In the genomic region with DNA sequence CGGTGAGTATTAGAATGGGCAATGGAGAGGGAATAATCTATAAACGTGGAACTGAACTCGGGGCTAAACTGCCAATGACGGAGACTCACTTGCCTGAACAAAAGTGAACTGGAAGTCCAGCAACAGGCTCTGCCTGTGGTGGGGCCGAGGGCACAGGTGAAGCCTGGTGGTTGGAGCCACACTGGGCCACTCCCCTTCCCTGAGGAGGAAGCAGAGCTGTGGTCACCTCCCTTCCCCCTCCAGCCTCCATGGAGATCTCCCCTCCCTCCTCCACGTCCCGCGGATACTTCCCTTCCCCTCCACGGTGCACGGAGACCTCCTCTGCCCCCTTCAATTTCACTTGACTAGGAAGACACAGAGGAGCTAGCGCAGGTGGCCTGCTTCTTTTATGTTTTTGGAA, we compare ENCODE assay signal across 22 cellular contexts. TPM values are rescaled to one million over a fixed set of nuclear protein-coding genes. Genes with fewer than 3 reads are reported as not detected.
DNase-seq lines count a peak whose midpoint lies in the region; ATAC-seq, FAIRE-seq and TF ChIP-seq lines count a peak whose summit lies in the region.
"Had no signal": no experiment of that assay in that cellular context is flagged by ENCODE, and none has a peak within 500 bp of the region (broad histone marks: within the 10 kb centered on the region; RNA-seq: fewer than 3 reads in every experiment).

No MANE protein-coding gene starts in this region.

- no peak overlapping the region for H2AK5ac ChIP-seq in mesendoderm (ENCODE audit: low read length)

- H3K36me3 ChIP-seq in K562 (ENCODE audit: control insufficient read depth, insufficient read depth, low read length) = no peaks in the 10 kb centered on the region
- no peaks in the 10 kb centered on the region for H3K36me3 ChIP-seq in mesendoderm (ENCODE audit: control insufficient read depth, insufficient read depth, low read length)

- H3K4me3 ChIP-seq in NB4 (ENCODE audit: low read depth, low read length) = no peak overlapping the region
- H3K4me3 ChIP-seq in K562 = no peak overlapping the region
- no peak overlapping the region for H3K4me3 ChIP-seq in mesendoderm (ENCODE audit: low read length)

- no peaks in the 10 kb centered on the region for H3K79me2 ChIP-seq in K562 (ENCODE audit: control insufficient read depth, insufficient read depth, low read length)
- H3K79me2 ChIP-seq in mesendoderm (ENCODE audit: control insufficient read depth, insufficient read depth, low read length) = no peaks in the 10 kb centered on the region

- H3K4me2 ChIP-seq in K562 (ENCODE audit: insufficient read depth, low read length) (no peak overlapping the region), mesendoderm (ENCODE audit: low read length) (no peak overlapping the region)
- H3K4me2 ChIP-seq: SK-N-SH had no signal

- TF ChIP-seq RAD21 in K562 (CRISPR knock-in tag; conservative IDR thresholded peaks at IDR 0.05 in 1 of 2, IDR thresholded peaks at IDR 0.05 in 1 of 2) = no peak

- H3K9me3 Mint-ChIP-seq in activated CD8-positive, alpha-beta T cell treated with anti-CD3 and anti-CD28 coated beads, Interleukin-2, amount 10 ng/mL, durations not matched to agents 7 days and 5 days (ENCODE audit: insufficient read depth) = no peaks in the 10 kb centered on the region
- H3K9me3 Mint-ChIP-seq: CD14-positive monocyte had no signal

- H3K4me1 ChIP-seq in K562 (replicated peaks in 1 of 2; ENCODE audit: control insufficient read depth in 2 of 2, insufficient read depth in 2 of 2, low read length in 2 of 2) (no peaks in the 10 kb centered on the region), mesendoderm (ENCODE audit: control insufficient read depth, low read depth, low read length) (peaks cover 2% of the 10 kb centered on the region)

- H2BK5ac ChIP-seq in mesendoderm (ENCODE audit: low read length) = no peak overlapping the region

- no peak overlapping the region for H3K27ac ChIP-seq in K562 (ENCODE audit: extremely low read depth, low read depth, low read length)
- no peak overlapping the region for H3K27ac ChIP-seq in mesendoderm (ENCODE audit: low read depth, low read length)

- no peak overlapping the region for H4K8ac ChIP-seq in mesendoderm (ENCODE audit: low read depth, low read length)

- no peaks in the 10 kb centered on the region for H3K36me3 Mint-ChIP-seq in activated CD8-positive, alpha-beta T cell treated with anti-CD3 and anti-CD28 coated beads, Interleukin-2, amount 10 ng/mL, durations not matched to agents 7 days and 5 days (ENCODE audit: low read depth)
- H3K36me3 Mint-ChIP-seq: CD14-positive monocyte had no signal

- H2BK120ac ChIP-seq in mesendoderm (ENCODE audit: low read depth, low read length) = no peak overlapping the region

- no peak overlapping the region for H3K4ac ChIP-seq in mesendoderm (ENCODE audit: low read depth, low read length)

- H3K18ac ChIP-seq in mesendoderm (ENCODE audit: low read length) = no peak overlapping the region

- no peaks in the 10 kb centered on the region for H3K4me1 Mint-ChIP-seq in activated CD8-positive, alpha-beta T cell treated with anti-CD3 and anti-CD28 coated beads, Interleukin-2, amount 10 ng/mL, durations not matched to agents 7 days and 5 days (ENCODE audit: low read depth)

- no peak overlapping the region for H2AFZ ChIP-seq in K562 (ENCODE audit: low read depth, low read length)

- peaks cover 44% of the 10 kb centered on the region for H3K27me3 Mint-ChIP-seq in activated CD8-positive, alpha-beta T cell treated with anti-CD3 and anti-CD28 coated beads, Interleukin-2, amount 10 ng/mL, durations not matched to agents 7 days and 5 days (ENCODE audit: low read depth)

- H3K9ac ChIP-seq in K562 (ENCODE audit: insufficient read depth in 1 of 2, low read depth in 2 of 2, low read length in 2 of 2) (no peak overlapping the region), mesendoderm (ENCODE audit: low read length) (no peak overlapping the region)
- H3K9ac ChIP-seq: SK-N-SH had no signal

- no peak overlapping the region for H3K23ac ChIP-seq in mesendoderm (ENCODE audit: low read length)

- ATAC-seq in K562 = peak; percentile 64
- no peak for ATAC-seq in activated CD8-positive, alpha-beta T cell treated with anti-CD3 and anti-CD28 coated beads, Interleukin-2, amount 10 ng/mL, durations not matched to agents 7 days and 5 days

- CTCF ChIA-PET in K562 (lab: Yijun Ruan, JAX; ENCODE audit: low intra/inter-chr PET ratio) = no interaction called here
- CTCF ChIA-PET in activated CD8-positive, alpha-beta T cell treated with anti-CD3 and anti-CD28 coated beads, Interleukin-2, amount 10 ng/mL, durations not matched to agents 7 days and 5 days (lab: Charles Lee) = no interaction called here

- POLR2A ChIA-PET in K562 (lab: Yijun Ruan, JAX) = no interaction called here
- POLR2A ChIA-PET in activated CD8-positive, alpha-beta T cell treated with anti-CD3 and anti-CD28 coated beads, Interleukin-2, amount 10 ng/mL, durations not matched to agents 7 days and 5 days (lab: Charles Lee) = no interaction called here

- H3K9me1 ChIP-seq in K562 (ENCODE audit: control insufficient read depth, insufficient read depth, low read length) = no peaks in the 10 kb centered on the region

- H3K79me1 ChIP-seq in mesendoderm (ENCODE audit: low read length) = no peaks in the 10 kb centered on the region

- H2BK15ac ChIP-seq in mesendoderm (replicated peaks; ENCODE audit: low read depth) = no peak overlapping the region

- no peaks in the 10 kb centered on the region for H3K9me3 ChIP-seq in K562 (replicated peaks; ENCODE audit: control insufficient read depth, insufficient read depth, low read depth, low read length)
- H3K9me3 ChIP-seq: SK-N-SH had no signal

- FAIRE-seq in K562 (lab: Jason Lieb, UNC) = no peak
- FAIRE-seq: H54, HTR-8/SVneo, RCC 7860 had no signal

- 4% methylated on average over 11 of the region's 11 CpGs for WGBS in K562 (ENCODE audit: insufficient coverage, low coverage, missing lambda C conversion rate)
- no CpG with 5 or more reads among the region's 11 CpGs for WGBS in mesendoderm (ENCODE audit: extremely low coverage, insufficient coverage, low lambda C conversion rate)

- TF ChIP-seq POLR2A in NB4 (IDR thresholded peaks at IDR 0.05; ENCODE audit: extremely low read depth, insufficient read length) = no peak
- no peak for TF ChIP-seq POLR2A in K562 (conservative IDR thresholded peaks at IDR 0.05)

- in situ Hi-C loops in K562 (cut with MboI) = no loop called here

- intact Hi-C loops in K562 (cut with micrococcal nuclease) = no loop called here

- peak overlapping the region; percentile 71 for H3K56ac ChIP-seq in mesendoderm (ENCODE audit: low read length)

- H3K27ac Mint-ChIP-seq in activated CD8-positive, alpha-beta T cell treated with anti-CD3 and anti-CD28 coated beads, Interleukin-2, amount 10 ng/mL, durations not matched to agents 7 days and 5 days = no peak overlapping the region

- TF ChIP-seq CTCF in NB4 (IDR thresholded peaks at IDR 0.05; ENCODE audit: low read depth, low read length) = no peak
- TF ChIP-seq CTCF in K562 (IDR thresholded peaks at IDR 0.05 in 2 of 3, conservative IDR thresholded peaks at IDR 0.05 in 1 of 3; ENCODE audit: insufficient read depth in 2 of 3, low read depth in 1 of 3, low read length in 3 of 3) = no peak

- 0 out of 2 replicates have a peak, but pooled peaks cover 3% of the 10 kb centered on the region for H4K20me1 ChIP-seq in K562 (replicated peaks; ENCODE audit: control insufficient read depth, insufficient read depth, low read length)

- peaks cover 40 to 45% of the 10 kb centered on the region in 2 experiments for H3K27me3 ChIP-seq in K562 (ENCODE audit: control insufficient read depth in 2 of 2, insufficient read depth in 2 of 2, low read length in 2 of 2)
- H3K27me3 ChIP-seq in mesendoderm (ENCODE audit: insufficient read depth, low read length, poor library complexity) = no peaks in the 10 kb centered on the region

- no TSS peak for BruUV-seq in K562 (replicated peaks; lab: Mats Ljungman, UMichigan)

- DNase-seq in ELF-1 (ENCODE audit: low read depth, low spot score) = peak; percentile 8
- peak; percentile 60 for DNase-seq in NB4 (ENCODE audit: low read depth)
- DNase-seq in K562 (ENCODE audit: extremely low read depth in 1 of 4, low spot score in 3 of 4) = peak in 1 of 4 experiments; percentile 28
- DNase-seq in mesendoderm = no peak
- no peak for DNase-seq in HT-29 (ENCODE audit: low spot score)
- no peak for DNase-seq in activated CD8-positive, alpha-beta T cell treated with anti-CD3 and anti-CD28 coated beads, Interleukin-2, amount 10 ng/mL, durations not matched to agents 7 days and 5 days
- DNase-seq in SW 1271 (lab: John Stamatoyannopoulos, UW) = no peak
- no peak for DNase-seq in NCI-H1092 treated with DMSO at 0.1 percent for 48 hours (lab: John Stamatoyannopoulos, UW)
- DNase-seq: 8988T; DMS 273 treated with DMSO at 0.1 percent for 48 hours; MM.1S; NCI-H1105 treated with DMSO at 0.1 percent for 48 hours; NCI-H1694 treated with DMSO at 0.1 percent for 48 hours; NCI-H510A; NCI-H748 treated with DMSO at 0.1 percent for 48 hours; NK-92 treated with Interleukin-12 subunit alpha and Interleukin-12 subunit beta, amount 100 ng/mL, for 24 hours; SHP77; SK-N-SH had no signal

- TF ChIP-seq EP300 in K562 (IDR thresholded peaks at IDR 0.05; ENCODE audit: low read length) = no peak

- H4K5ac ChIP-seq in mesendoderm (ENCODE audit: low read length) = no peak overlapping the region

- H3K4me3 Mint-ChIP-seq in activated CD8-positive, alpha-beta T cell treated with anti-CD3 and anti-CD28 coated beads, Interleukin-2, amount 10 ng/mL, durations not matched to agents 7 days and 5 days = no peak overlapping the region

RNA-seq across cellular contexts. Expression of a gene that starts 14.7 kb away (rescaled TPM):
- 0.07 and 0.09 TPM in 2 replicates for total RNA-seq in K562 (2011; cell fraction: chromatin; rRNA removed; ENCODE audit: low replicate concordance)
- total RNA-seq in K562 (2011; cell fraction: nucleolus; rRNA removed) = under 0.01 and 0.13 TPM in 2 replicates
- total RNA-seq in K562 (2011; cell fraction: nucleoplasm; rRNA removed) = not detected in 2 replicates
- total RNA-seq in K562 (2014; rRNA removed) = under 0.01 and 0.04 TPM in 2 replicates
- total RNA-seq in K562 (2014; rRNA removed; fragmentation: Illumina TruSeq; extraction: Trizol) = 0.04 and 0.06 TPM in 2 replicates
- total RNA-seq in K562 (2015; rRNA removed; fragmentation: Illumina TruSeq; extraction: Trizol) = under 0.01 TPM in 1 of 2 replicates, not detected in the other
- total RNA-seq in K562 (2021) = 0.24 and 0.27 TPM in 2 replicates
- polyA plus RNA-seq in K562 (2011; rRNA removed) = 0.03 TPM in 1 of 2 replicates, not detected in the other
- 0.01 TPM in 1 of 2 replicates, not detected in the other for polyA plus RNA-seq in K562 (2011; cell fraction: cytosol; rRNA removed)
- polyA plus RNA-seq in K562 (2011; cell fraction: nucleus; rRNA removed) = 0.01 and 0.04 TPM in 2 replicates
- 0.01 and 0.04 TPM in 2 replicates for polyA plus RNA-seq in K562 (2012)
- 0.03 and 0.04 TPM in 2 replicates for polyA plus RNA-seq in K562 (2014; fragmentation: Illumina TruSeq; extraction: Trizol)
- polyA plus RNA-seq in K562 (2014; fragmentation: Nextera tagmentation; extraction: Ambion mirVana) = under 1 TPM in 1 of 2 experiments, not detected in 1; 0.01 TPM
- 0.01 TPM in 1 of 2 replicates, not detected in the other for polyA plus RNA-seq in K562 (2014; rRNA removed)
- polyA minus RNA-seq in K562 (2011; rRNA and poly(A)+ RNA removed) = 0.03 and 0.04 TPM in 2 replicates
- polyA minus RNA-seq in K562 (2011; cell fraction: cytosol; rRNA and poly(A)+ RNA removed) = 1.4 TPM in 1 of 2 replicates, not detected in the other
- polyA minus RNA-seq in K562 (2011; cell fraction: nucleus; rRNA and poly(A)+ RNA removed) = under 0.01 and 0.13 TPM in 2 replicates
- 19.9 TPM for polyA plus RNA-seq in mesendoderm (2013, experiment 1 of 2)
- 19.4 TPM for polyA plus RNA-seq in mesendoderm (2013, experiment 2 of 2)
- 28.0 and 29.7 TPM in 2 replicates for total RNA-seq in HT-29 (2014; rRNA removed; shearing (Covaris generic))
- under 1 TPM; 0.08 to 0.13 TPM for total RNA-seq in activated CD8-positive, alpha-beta T cell treated with anti-CD3 and anti-CD28 coated beads, Interleukin-2, amount 10 ng/mL, durations not matched to agents 7 days and 5 days
- polyA plus RNA-seq: CD14-positive monocyte had no signal

Comparison
In these comparisons a context has a peak if more than half of its experiments do, and no peak if none do; other contexts are left out.
1. DNase-seq: peak in ELF-1 (single experiment) and NB4 (single experiment); none in mesendoderm (single experiment), HT-29 (single experiment), activated CD8-positive, alpha-beta T cell treated with anti-CD3 and anti-CD28 coated beads, Interleukin-2, amount 10 ng/mL, durations not matched to agents 7 days and 5 days (single experiment), SW 1271 (0 of 2) and NCI-H1092 treated with DMSO at 0.1 percent for 48 hours (single experiment).
2. RNA of a gene that starts 14.7 kb away (total RNA-seq): 28.0 to 29.7 TPM in HT-29; 0.08 to 0.13 TPM in activated CD8-positive, alpha-beta T cell treated with anti-CD3 and anti-CD28 coated beads, Interleukin-2, amount 10 ng/mL, durations not matched to agents 7 days and 5 days and under 0.01 to 0.27 TPM in K562; every median in the first group is over 10 times any median in the second.